Comparison of ENCODE assay signal across 30 cellular contexts in the genomic region with DNA sequence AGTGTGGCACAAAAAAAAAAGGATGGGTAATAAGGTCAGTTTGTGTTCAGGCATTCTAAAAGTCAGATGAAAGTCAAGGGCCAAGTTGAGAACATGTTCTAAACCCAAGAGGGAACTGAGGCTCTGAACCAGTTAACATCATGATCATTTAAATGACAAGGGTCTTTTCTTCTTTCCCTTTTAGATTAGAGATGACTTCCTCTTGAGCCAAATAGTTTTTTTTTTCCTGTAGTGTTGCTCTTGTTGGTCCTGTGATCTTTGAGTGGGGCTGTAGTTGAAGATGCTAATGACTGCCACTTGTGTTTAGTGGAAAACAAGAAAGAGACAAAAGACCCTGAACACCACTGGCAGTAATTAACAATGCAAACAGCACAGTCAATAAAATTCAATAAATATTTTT.
"Had no signal": no experiment of that assay in that cellular context is flagged by ENCODE, and none has a peak within 500 bp of the region (broad histone marks: within the 10 kb centered on the region; RNA-seq: fewer than 3 reads in every experiment).

No MANE protein-coding gene starts in this region.

- H3K4me3 ChIP-seq: body of pancreas, colonic mucosa, dorsolateral prefrontal cortex, gastroesophageal sphincter, hepatocyte, right atrium auricular region, smooth muscle cell, stomach, thyroid gland, upper lobe of right lung had no signal

- FAIRE-seq: endothelial cell of umbilical vein, kidney had no signal

- H3K4me2 ChIP-seq: hepatocyte, smooth muscle cell had no signal

- H3K4me1 ChIP-seq: colonic mucosa, gastroesophageal sphincter, right atrium auricular region, stomach, thyroid gland, upper lobe of right lung had no signal

- H3K27ac Mint-ChIP-seq: activated naive CD8-positive, alpha-beta T cell; immature natural killer cell; mesothelial cell of epicardium; naive B cell; nephron progenitor cell; stimulated activated naive B cell treated with anti-CD40 and anti-IgM and Interleukin-4, amounts not matched to agents 10 μg/mL and 1 μg/mL and 100 μg/mL, for 72 hours; T-helper 2 cell treated with Interferon-gamma antibody and Interleukin-4, amounts not matched to agents 5 μg/mL and 100 μg/mL, for 36 hours had no signal

- H3K4me3 Mint-ChIP-seq: activated naive CD8-positive, alpha-beta T cell; immature natural killer cell; mesothelial cell of epicardium; naive B cell; nephron progenitor cell; stimulated activated naive B cell treated with anti-CD40 and anti-IgM and Interleukin-4, amounts not matched to agents 10 μg/mL and 1 μg/mL and 100 μg/mL, for 72 hours; T-helper 2 cell treated with Interferon-gamma antibody and Interleukin-4, amounts not matched to agents 5 μg/mL and 100 μg/mL, for 36 hours had no signal

- H2AFZ ChIP-seq: hepatocyte had no signal

- H3K27me3 ChIP-seq: body of pancreas, colonic mucosa, gastroesophageal sphincter, hepatocyte, right atrium auricular region, stomach, thyroid gland, upper lobe of right lung had no signal

- H3K27ac ChIP-seq: colonic mucosa, dorsolateral prefrontal cortex, gastroesophageal sphincter, hepatocyte, right atrium auricular region, stomach, thyroid gland, upper lobe of right lung had no signal

- ATAC-seq: body of pancreas; gastroesophageal sphincter; left colon; stimulated activated naive B cell treated with anti-CD40 and anti-IgM and Interleukin-4, amounts not matched to agents 10 μg/mL and 1 μg/mL and 100 μg/mL, for 72 hours; upper lobe of right lung had no signal

- H3K9me3 ChIP-seq: body of pancreas, colonic mucosa, gastroesophageal sphincter, thyroid gland, upper lobe of right lung had no signal

- H3K36me3 ChIP-seq: colonic mucosa, gastroesophageal sphincter, right atrium auricular region, stomach, thyroid gland, upper lobe of right lung had no signal

- DNase-seq: activated CD4-positive, alpha-beta T cell treated with anti-CD3 and anti-CD28 coated beads for 4 hours; activated CD4-positive, alpha-beta T cell treated with anti-CD3 and anti-CD28 coated beads, Interleukin-2, amount 50 U/mL, for 4 hours; activated effector memory CD4-positive, alpha-beta T cell treated with Interleukin-2 at 50 U/mL for 16 hours; activated naive CD4-positive, alpha-beta T cell treated with Interleukin-2 at 50 U/mL for 16 hours; activated T-cell treated with anti-CD3 and anti-CD28 coated beads for 4 hours; anterior cingulate cortex; body of pancreas; cerebellar nuclear complex; colonic mucosa; dorsolateral prefrontal cortex; effector memory CD4-positive, alpha-beta T cell; immature natural killer cell; kidney; left colon; mammary epithelial cell; naive B cell; nephron progenitor cell; stimulated activated CD4-positive, alpha-beta T cell treated with anti-CD3 and anti-CD28 coated beads, Interleukin-2, amount 100 ng/mL, for 24 hours; stimulated activated naive B cell treated with anti-CD40 and anti-IgM and Interleukin-4, amounts not matched to agents 10 μg/mL and 1 μg/mL and 100 μg/mL, for 72 hours; stomach; thyroid gland; upper lobe of right lung had no signal

- H3K79me2 ChIP-seq: hepatocyte had no signal

- H3K36me3 Mint-ChIP-seq: activated naive CD8-positive, alpha-beta T cell; immature natural killer cell; mesothelial cell of epicardium; naive B cell; stimulated activated naive B cell treated with anti-CD40 and anti-IgM and Interleukin-4, amounts not matched to agents 10 μg/mL and 1 μg/mL and 100 μg/mL, for 72 hours had no signal

- H3K4me1 Mint-ChIP-seq: immature natural killer cell; mesothelial cell of epicardium; naive B cell; nephron progenitor cell; stimulated activated naive B cell treated with anti-CD40 and anti-IgM and Interleukin-4, amounts not matched to agents 10 μg/mL and 1 μg/mL and 100 μg/mL, for 72 hours had no signal

- H3K27me3 Mint-ChIP-seq: activated naive CD8-positive, alpha-beta T cell; naive B cell; stimulated activated naive B cell treated with anti-CD40 and anti-IgM and Interleukin-4, amounts not matched to agents 10 μg/mL and 1 μg/mL and 100 μg/mL, for 72 hours had no signal
